ENCODE assay signal across 28 cellular contexts in genomic region chr7:103668538-103668937, GRCh38.
"Had no signal": no experiment of that assay in that cellular context is flagged by ENCODE, and none has a peak within 500 bp of the region (broad histone marks: within the 10 kb centered on the region; RNA-seq: fewer than 3 reads in every experiment).

No MANE protein-coding gene starts in this region.

- H3K36me3 ChIP-seq: left ventricle myocardium inferior, neural progenitor cell, neutrophil, ovary, sigmoid colon, spleen, suprapubic skin, thoracic aorta, tibial artery, upper lobe of right lung, uterus had no signal

- H3K4me1 Mint-ChIP-seq: immature natural killer cell; naive B cell; natural killer cell; neural progenitor cell; stimulated activated effector memory CD8-positive, alpha-beta T cell treated with anti-CD3 and anti-CD28 coated beads, Interleukin-12 subunit alpha, Interleukin-12 subunit beta, amount 100 ng/mL, for 72 hours had no signal

- H3K4me1 ChIP-seq: left ventricle myocardium inferior, neural progenitor cell, sigmoid colon, spleen, suprapubic skin, tibial artery, upper lobe of right lung, uterus had no signal

- FAIRE-seq: small intestine had no signal

- H3K4me3 Mint-ChIP-seq: immature natural killer cell; mesothelial cell of epicardium; naive B cell; natural killer cell; nephron progenitor cell; neural progenitor cell; stimulated activated effector memory CD8-positive, alpha-beta T cell treated with anti-CD3 and anti-CD28 coated beads, Interleukin-12 subunit alpha, Interleukin-12 subunit beta, amount 100 ng/mL, for 72 hours; stimulated activated naive CD8-positive, alpha-beta T cell treated with anti-CD3 and anti-CD28 coated beads, Interleukin-15, Interleukin-2, amounts not matched to agents 100 ng/mL and 50 ng/mL, for 24 hours had no signal

- H3K27ac ChIP-seq: left ventricle myocardium inferior, neural progenitor cell, neutrophil, ovary, sigmoid colon, spleen, suprapubic skin, thoracic aorta, tibial artery, upper lobe of right lung, uterus had no signal

- H3K36me3 Mint-ChIP-seq: immature natural killer cell; mesothelial cell of epicardium; naive B cell; natural killer cell; neural progenitor cell; stimulated activated effector memory CD8-positive, alpha-beta T cell treated with anti-CD3 and anti-CD28 coated beads, Interleukin-12 subunit alpha, Interleukin-12 subunit beta, amount 100 ng/mL, for 72 hours had no signal

- DNase-seq: hypothalamus; immature natural killer cell; islet precursor cell; left ventricle myocardium inferior; mesendoderm; naive B cell; natural killer cell; nephron progenitor cell; ovary; right cardiac atrium; sigmoid colon; small intestine; spleen; stimulated activated CD4-positive, alpha-beta T cell treated with anti-CD3 and anti-CD28 coated beads, Interleukin-4, amount 100 ng/mL, for 24 hours; stimulated activated naive CD4-positive, alpha-beta T cell; tibial artery; trophoblast cell; upper lobe of right lung; uterus had no signal

- H3K9me3 ChIP-seq: left ventricle myocardium inferior, neutrophil, ovary, sigmoid colon, spleen, suprapubic skin, thoracic aorta, tibial artery, upper lobe of right lung, uterus had no signal

- H2AFZ ChIP-seq: neural progenitor cell had no signal

- H3K27me3 ChIP-seq: neural progenitor cell, neutrophil, ovary, spleen, suprapubic skin, tibial artery, upper lobe of right lung, uterus had no signal

- H3K4me3 ChIP-seq: left ventricle myocardium inferior, lung, neural progenitor cell, ovary, sigmoid colon, spleen, suprapubic skin, thoracic aorta, tibial artery, upper lobe of right lung, uterus had no signal

- ATAC-seq: natural killer cell; right cardiac atrium; stimulated activated effector memory CD8-positive, alpha-beta T cell treated with anti-CD3 and anti-CD28 coated beads, Interleukin-12 subunit alpha, Interleukin-12 subunit beta, amount 100 ng/mL, for 72 hours; upper lobe of right lung had no signal

- H3K27me3 Mint-ChIP-seq: progenitor cell of endocrine pancreas had no signal

- H3K9ac ChIP-seq: neural progenitor cell had no signal

- H3K4me2 ChIP-seq: neural progenitor cell had no signal

- H3K27ac Mint-ChIP-seq: immature natural killer cell; mesothelial cell of epicardium; naive B cell; natural killer cell; nephron progenitor cell; neural progenitor cell; progenitor cell of endocrine pancreas; stimulated activated effector memory CD8-positive, alpha-beta T cell treated with anti-CD3 and anti-CD28 coated beads, Interleukin-12 subunit alpha, Interleukin-12 subunit beta, amount 100 ng/mL, for 72 hours; stimulated activated naive CD8-positive, alpha-beta T cell treated with anti-CD3 and anti-CD28 coated beads, Interleukin-15, Interleukin-2, amounts not matched to agents 100 ng/mL and 50 ng/mL, for 24 hours had no signal

- H3K9me3 Mint-ChIP-seq: mesothelial cell of epicardium; naive B cell; nephron progenitor cell; neural progenitor cell; stimulated activated effector memory CD8-positive, alpha-beta T cell treated with anti-CD3 and anti-CD28 coated beads, Interleukin-12 subunit alpha, Interleukin-12 subunit beta, amount 100 ng/mL, for 72 hours; stimulated activated naive CD8-positive, alpha-beta T cell treated with anti-CD3 and anti-CD28 coated beads, Interleukin-15, Interleukin-2, amounts not matched to agents 100 ng/mL and 50 ng/mL, for 24 hours had no signal
